In genomic region chr14:69519253-69519661, GRCh38 we compare ENCODE assay signal across 21 cellular contexts. TPM values are rescaled to one million over a fixed set of nuclear protein-coding genes. Genes with fewer than 3 reads are reported as not detected.
A peak's percentile ranks its signal among the peaks of the same experiment; 100 is the strongest.
DNase-seq lines count a peak whose midpoint lies in the region; ATAC-seq, FAIRE-seq and TF ChIP-seq lines count a peak whose summit lies in the region.
"Had no signal": no experiment of that assay in that cellular context is flagged by ENCODE, and none has a peak within 500 bp of the region (broad histone marks: within the 10 kb centered on the region; RNA-seq: fewer than 3 reads in every experiment).

No MANE protein-coding gene starts in this region.

- H4K8ac ChIP-seq in H1 (ENCODE audit: extremely low read depth, insufficient read depth, low read length): no peak overlapping the region

- H4K5ac ChIP-seq in H1 (ENCODE audit: insufficient read length, low read depth, low read length): no peak overlapping the region

- H3K56ac ChIP-seq in H1 (replicated peaks; ENCODE audit: insufficient read length, low read depth, low read length): no peak overlapping the region

- H2BK5ac ChIP-seq in H1 (ENCODE audit: low read depth, low read length): no peak overlapping the region

- no peak overlapping the region for H3K4me3 ChIP-seq in AG09309 (ENCODE audit: control insufficient read depth, low read depth, low read length)
- no peak overlapping the region for H3K4me3 ChIP-seq in H1 (ENCODE audit: extremely low read depth in 1 of 4, insufficient read depth in 2 of 4, low read depth in 3 of 4, low read length in 4 of 4)
- no peak overlapping the region for H3K4me3 ChIP-seq in lung
- no peak overlapping the region for H3K4me3 ChIP-seq in pancreas
- H3K4me3 ChIP-seq: right lobe of liver, upper lobe of left lung had no signal

- no peak overlapping the region for H3K27ac ChIP-seq in H1 (ENCODE audit: low read depth, low read length)
- no peak overlapping the region for H3K27ac ChIP-seq in lung (ENCODE audit: low read depth in 1 of 2, low read length in 1 of 2)
- no peak overlapping the region for H3K27ac ChIP-seq in pancreas
- H3K27ac ChIP-seq: right lobe of liver, upper lobe of left lung had no signal

- no peaks in the 10 kb centered on the region for H3K79me2 ChIP-seq in H1 (ENCODE audit: control insufficient read depth in 1 of 2, insufficient read depth in 2 of 2, low read length in 2 of 2)

- H3K23me2 ChIP-seq in H1 (ENCODE audit: low read depth, low read length): no peaks in the 10 kb centered on the region

- no peak overlapping the region for H2AK5ac ChIP-seq in H1 (ENCODE audit: low read depth, low read length)

- H4K20me1 ChIP-seq in H1 (replicated peaks in 1 of 2; ENCODE audit: control insufficient read depth in 1 of 2, insufficient read depth in 2 of 2, low read length in 2 of 2): no peaks in the 10 kb centered on the region

- H2BK12ac ChIP-seq in H1 (ENCODE audit: low read depth, low read length): no peak overlapping the region

- no peaks in the 10 kb centered on the region for H3K79me1 ChIP-seq in H1 (ENCODE audit: low read depth, low read length)

- peaks cover 0 to 7% (median 3%) of the 10 kb centered on the region in 4 experiments; a peak in 4 of 7 replicates for H3K4me1 ChIP-seq in H1 (replicated peaks in 1 of 4; ENCODE audit: control insufficient read depth in 3 of 4, insufficient read depth in 4 of 4, low read length in 3 of 4)
- H3K4me1 ChIP-seq in lung (ENCODE audit: control insufficient read depth in 2 of 2, insufficient read depth in 2 of 2, low read length in 2 of 2): peaks cover 0 to 1% of the 10 kb centered on the region in 2 donors
- no peaks in the 10 kb centered on the region for H3K4me1 ChIP-seq in pancreas
- H3K4me1 ChIP-seq: right lobe of liver had no signal

- H2BK15ac ChIP-seq in H1 (ENCODE audit: low read length): no peak overlapping the region

- H3K4me2 ChIP-seq in H1 (ENCODE audit: insufficient read depth in 1 of 2, low read depth in 2 of 2, low read length in 2 of 2): no peak overlapping the region

- H2BK120ac ChIP-seq in H1 (replicated peaks; ENCODE audit: low read depth, low read length): no peak overlapping the region

- H4K91ac ChIP-seq in H1 (replicated peaks; ENCODE audit: insufficient read length, low read length): no peak overlapping the region

- peaks cover 12% of the 10 kb centered on the region; the same call in 1 of the 2 replicates for H3K4me1 Mint-ChIP-seq in HFFc6 (ENCODE audit: low read depth)
- H3K4me1 Mint-ChIP-seq in activated naive CD8-positive, alpha-beta T cell treated with anti-CD3 and anti-CD28 coated beads for 36 hours: no peaks in the 10 kb centered on the region
- H3K4me1 Mint-ChIP-seq: T-cell had no signal

- no peaks in the 10 kb centered on the region; a peak in 1 of 7 replicates for H3K27me3 ChIP-seq in H1 (replicated peaks in 1 of 4; ENCODE audit: control insufficient read depth in 3 of 4, extremely low read depth in 1 of 4, insufficient read depth in 3 of 4, low read length in 3 of 4)
- no peaks in the 10 kb centered on the region for H3K27me3 ChIP-seq in lung (ENCODE audit: control insufficient read depth, insufficient read depth)
- no peaks in the 10 kb centered on the region for H3K27me3 ChIP-seq in pancreas
- H3K27me3 ChIP-seq: right lobe of liver, upper lobe of left lung had no signal

- H3K9me3 ChIP-seq in H1 (ENCODE audit: insufficient read depth in 2 of 2, low read depth in 1 of 2, low read length in 1 of 2) (no peaks in the 10 kb centered on the region), lung (ENCODE audit: control insufficient read depth in 2 of 2, insufficient read depth in 1 of 2, low read length in 1 of 2) (peaks cover 0 to 2% of the 10 kb centered on the region in 2 donors), pancreas (no peaks in the 10 kb centered on the region)
- H3K9me3 ChIP-seq: right lobe of liver, upper lobe of left lung had no signal

- H3K9me3 Mint-ChIP-seq in HFFc6: peaks cover 4% of the 10 kb centered on the region
- H3K9me3 Mint-ChIP-seq in activated naive CD8-positive, alpha-beta T cell treated with anti-CD3 and anti-CD28 coated beads for 36 hours: peaks cover 3% of the 10 kb centered on the region
- H3K9me3 Mint-ChIP-seq: CD4-positive, alpha-beta T cell had no signal

- peak; percentile 29 for DNase-seq in AG09309 (ENCODE audit: low read depth)
- peak; percentile 41 for DNase-seq in HFFc6
- DNase-seq in H1 (ENCODE audit: low read depth in 1 of 2, low spot score in 2 of 2): no peak
- no peak for DNase-seq in lung (ENCODE audit: low spot score)
- no peak for DNase-seq in pancreas
- no peak for DNase-seq in GM10266 (ENCODE audit: extremely low spot score)
- DNase-seq in activated naive CD8-positive, alpha-beta T cell treated with anti-CD3 and anti-CD28 coated beads for 36 hours: no peak
- DNase-seq in OCI-M1 (lab: John Stamatoyannopoulos, UW): no peak
- DNase-seq: activated naive CD4-positive, alpha-beta T cell treated with anti-CD3 and anti-CD28 coated beads, Interleukin-2, amount 50 U/mL, for 16 hours; CD4-positive, alpha-beta T cell; HCEC 1CT; kidney; NK-92 treated with Interleukin-12 subunit alpha and Interleukin-12 subunit beta, amount 100 ng/mL, for 24 hours; occipital lobe; T-cell had no signal

- H3K4ac ChIP-seq in H1 (replicated peaks; ENCODE audit: insufficient read length, low read depth, low read length): no peak overlapping the region

- peaks cover 4% of the 10 kb centered on the region; the same call in 1 of the 2 replicates for H3K36me3 Mint-ChIP-seq in HFFc6 (ENCODE audit: low read depth)
- H3K36me3 Mint-ChIP-seq in activated naive CD8-positive, alpha-beta T cell treated with anti-CD3 and anti-CD28 coated beads for 36 hours: peaks cover 2% of the 10 kb centered on the region
- H3K36me3 Mint-ChIP-seq: T-cell had no signal

- POLR2A ChIA-PET in H1 (lab: Charles Lee; ENCODE audit: partially characterized antibody): interaction anchor here (1.3 kb wide), 2 partner anchors 9 to 10 kb away, joined by 3 read pairs; no protein-coding TSS in a partner anchor

- H2BK20ac ChIP-seq in H1 (ENCODE audit: low read length): no peak overlapping the region

- FAIRE-seq in H1 (lab: Jason Lieb, UNC) (no peak), pancreas (lab: Jason Lieb, UNC) (no peak)
- FAIRE-seq: astrocyte, GM19239, kidney had no signal

- no peak for TF ChIP-seq RAD21 in H1 (IDR thresholded peaks at IDR 0.05 in 1 of 2, conservative IDR thresholded peaks at IDR 0.05 in 1 of 2; ENCODE audit: low read depth in 2 of 2, low read length in 2 of 2)

- no peak for TF ChIP-seq POLR2A in H1 (IDR thresholded peaks at IDR 0.05; ENCODE audit: control extremely low read depth in 1 of 2, low read depth in 2 of 2, low read length in 2 of 2)

- CTCF ChIA-PET in H1 (lab: Charles Lee; ENCODE audit: partially characterized antibody): interaction anchor here (1.0 to 6.5 kb wide), 9 partner anchors 10 to 55 kb away, joined by 4 to 33 read pairs (median 8); no protein-coding TSS in a partner anchor

- ATAC-seq in lung (ENCODE audit: insufficient read depth, low FRiP score) (peak; percentile 51), pancreas (no peak)
- ATAC-seq: right lobe of liver, T-cell had no signal

- H3K14ac ChIP-seq in H1 (ENCODE audit: insufficient read length): no peak overlapping the region

- no peak overlapping the region for H3K4me3 Mint-ChIP-seq in HFFc6
- H3K4me3 Mint-ChIP-seq in activated naive CD8-positive, alpha-beta T cell treated with anti-CD3 and anti-CD28 coated beads for 36 hours: no peak overlapping the region
- H3K4me3 Mint-ChIP-seq: CD4-positive, alpha-beta T cell; stimulated activated naive CD8-positive, alpha-beta T cell treated with anti-CD3 and anti-CD28 coated beads, Interleukin-15, Interleukin-2, amounts not matched to agents 100 ng/mL and 50 ng/mL, for 24 hours; T-cell had no signal

- H3K27me3 Mint-ChIP-seq in HFFc6 (ENCODE audit: insufficient read depth): peaks cover 28% of the 10 kb centered on the region
- H3K27me3 Mint-ChIP-seq in activated naive CD8-positive, alpha-beta T cell treated with anti-CD3 and anti-CD28 coated beads for 36 hours: peaks cover 15% of the 10 kb centered on the region

- intact Hi-C loops in pancreas (cut with DNase I): no loop called here

- 83% methylated on average over 5 of the region's 5 CpGs; no CpG with 5 or more reads in 1 of the 2 experiments for WGBS in H1 (ENCODE audit: extremely low coverage in 1 of 2, insufficient coverage in 1 of 2, insufficient read length in 1 of 2, insufficient replicate concordance in 2 of 2, low coverage in 1 of 2, low lambda C conversion rate in 2 of 2, missing lambda C conversion rate in 1 of 2), 2 experiments
- 63 to 76% methylated on average over 5 of the region's 5 CpGs for WGBS in lung, 2 donors
- 75 to 76% methylated on average over 5 of the region's 5 CpGs for WGBS in pancreas, 2 donors

- TF ChIP-seq CTCF in AG09309 (IDR thresholded peaks at IDR 0.05; ENCODE audit: control insufficient read depth, insufficient read depth, low read depth, low read length, missing control alignments) (no peak), HFFc6 (IDR thresholded peaks at IDR 0.05) (no peak), H1 (IDR thresholded peaks at IDR 0.05; ENCODE audit: control extremely low read depth in 1 of 3, insufficient read depth in 1 of 3, low read depth in 1 of 3, low read length in 3 of 3) (no peak), lung (IDR thresholded peaks at IDR 0.05; ENCODE audit: control extremely low read depth, extremely low read depth) (no peak), pancreas (IDR thresholded peaks at IDR 0.05) (no peak), GM10266 (IDR thresholded peaks at IDR 0.05; ENCODE audit: control insufficient read depth, insufficient read depth, low read depth, missing control alignments) (no peak)

- no peak for TF ChIP-seq EP300 in H1 (IDR thresholded peaks at IDR 0.05; ENCODE audit: borderline replicate concordance in 1 of 2, low read depth in 2 of 2, low read length in 2 of 2)

- H3K18ac ChIP-seq in H1 (ENCODE audit: extremely low read depth, low read length): no peak overlapping the region

- H3K23ac ChIP-seq in H1 (ENCODE audit: insufficient read length): no peak overlapping the region

- H3K9ac ChIP-seq in H1 (replicated peaks in 1 of 4; ENCODE audit: extremely low read depth in 1 of 4, low read depth in 3 of 4, low read length in 3 of 4): no peak overlapping the region

- no peaks in the 10 kb centered on the region for H3K36me3 ChIP-seq in H1 (ENCODE audit: control insufficient read depth in 2 of 4, insufficient read depth in 4 of 4, low read length in 3 of 4)
- no peaks in the 10 kb centered on the region for H3K36me3 ChIP-seq in lung (ENCODE audit: control insufficient read depth in 2 of 2, insufficient read depth in 2 of 2, low read length in 2 of 2)
- H3K36me3 ChIP-seq in pancreas: no peaks in the 10 kb centered on the region
- H3K36me3 ChIP-seq: right lobe of liver, upper lobe of left lung had no signal

- 0 out of 2 replicates have a peak overlapping the region, but pooled peaks have one; percentile 43 for H2AFZ ChIP-seq in H1 (ENCODE audit: low read length)

- H3K27ac Mint-ChIP-seq in HFFc6: no peak overlapping the region; the same call in 1 of the 2 replicates
- no peak overlapping the region for H3K27ac Mint-ChIP-seq in activated naive CD8-positive, alpha-beta T cell treated with anti-CD3 and anti-CD28 coated beads for 36 hours
- H3K27ac Mint-ChIP-seq: CD4-positive, alpha-beta T cell; stimulated activated naive CD8-positive, alpha-beta T cell treated with anti-CD3 and anti-CD28 coated beads, Interleukin-15, Interleukin-2, amounts not matched to agents 100 ng/mL and 50 ng/mL, for 24 hours; T-cell had no signal

RNA-seq across cellular contexts. Expression of gene PLEKHD1, which starts 34.7 kb away (rescaled TPM):
- under 1 TPM in 1 of 6 experiments, not detected in 5; 0.06 TPM for total RNA-seq in HFFc6 (2021; fragmentation: NEBNext Ultra II Directional; extraction: Animal tissue kit (Norgen Biotek cat#: 25700))
- total RNA-seq in H1 (2021; fragmentation: NEBNext Ultra II Directional; extraction: Animal tissue kit (Norgen Biotek cat#: 25700)): 0.48 and 0.67 TPM in 2 replicates
- polyA plus RNA-seq in H1 (2011; rRNA removed) (0.24 and 0.42 TPM in 2 replicates), lung (under 1 TPM; 0.11 to 0.33 TPM), pancreas (under 1 TPM; 0.07 to 0.19 TPM)
- polyA plus RNA-seq in H1 (2011; cell fraction: cytosol; rRNA removed): 0.54 TPM
- polyA plus RNA-seq in H1 (2011; cell fraction: nucleus; rRNA removed): 0.97 TPM
- polyA plus RNA-seq in H1 (2012, experiment 1 of 2): 0.60 to 0.72 TPM (median 0.70 TPM) in 4 replicates
- polyA plus RNA-seq in H1 (2012, experiment 2 of 2): 0.30 TPM
- 0.41 TPM for polyA plus RNA-seq in H1 (2013, experiment 1 of 2)
- 0.42 TPM for polyA plus RNA-seq in H1 (2013, experiment 2 of 2)
- 0.29 and 0.54 TPM in 2 replicates for polyA minus RNA-seq in H1 (2011; rRNA and poly(A)+ RNA removed)
- not detected for polyA minus RNA-seq in H1 (2011; cell fraction: cytosol; rRNA and poly(A)+ RNA removed)
- polyA minus RNA-seq in H1 (2011; cell fraction: nucleus; rRNA and poly(A)+ RNA removed): 1.00 TPM
- total RNA-seq in lung (under 1 TPM in 1 of 2 donors, not detected in 1; 0.83 TPM), pancreas (under 1 TPM in 4 of 6 donors, not detected in 2; 0.03 to 0.12 (median 0.06) TPM)
- under 1 TPM in 1 of 2 experiments, not detected in 1; 0.04 TPM for total RNA-seq in activated naive CD8-positive, alpha-beta T cell treated with anti-CD3 and anti-CD28 coated beads for 36 hours

RNA-seq across cellular contexts. Expression of gene CCDC177, which starts 55.4 kb away (rescaled TPM):
- not detected for total RNA-seq in HFFc6 (2021; fragmentation: NEBNext Ultra II Directional; extraction: Animal tissue kit (Norgen Biotek cat#: 25700))
- total RNA-seq in H1 (2021; fragmentation: NEBNext Ultra II Directional; extraction: Animal tissue kit (Norgen Biotek cat#: 25700)): 2.8 and 2.9 TPM in 2 replicates
- 0.62 and 1.4 TPM in 2 replicates for polyA plus RNA-seq in H1 (2011; rRNA removed)
- polyA plus RNA-seq in H1 (2011; cell fraction: cytosol; rRNA removed): 0.93 TPM
- 2.1 TPM for polyA plus RNA-seq in H1 (2011; cell fraction: nucleus; rRNA removed)
- 2.0 to 2.3 TPM (median 2.1 TPM) in 4 replicates for polyA plus RNA-seq in H1 (2012, experiment 1 of 2)
- polyA plus RNA-seq in H1 (2012, experiment 2 of 2): 1.7 TPM
- 1.4 TPM for polyA plus RNA-seq in H1 (2013, experiment 1 of 2)
- polyA plus RNA-seq in H1 (2013, experiment 2 of 2): 1.2 TPM
- polyA minus RNA-seq in H1 (2011; rRNA and poly(A)+ RNA removed): 1.8 and 2.2 TPM in 2 replicates
- polyA minus RNA-seq in H1 (2011; cell fraction: cytosol; rRNA and poly(A)+ RNA removed): 1.9 TPM
- polyA minus RNA-seq in H1 (2011; cell fraction: nucleus; rRNA and poly(A)+ RNA removed): 6.2 TPM
- not detected for total RNA-seq in lung
- polyA plus RNA-seq in lung: under 1 TPM in 1 of 2 donors, not detected in 1; 0.01 TPM
- total RNA-seq in pancreas: not detected
- not detected for polyA plus RNA-seq in pancreas
- not detected for total RNA-seq in activated naive CD8-positive, alpha-beta T cell treated with anti-CD3 and anti-CD28 coated beads for 36 hours
- total RNA-seq: astrocyte; CD4-positive, alpha-beta T cell; kidney; LHCN-M2; T-cell; upper lobe of left lung had no signal

Comparison
In these comparisons a context has a peak if more than half of its experiments do, and no peak if none do; other contexts are left out.
1. DNase-seq: peak in AG09309 (single experiment) and HFFc6 (single experiment); none in H1 (0 of 2), lung (single experiment), pancreas (0 of 6), GM10266 (single experiment), activated naive CD8-positive, alpha-beta T cell treated with anti-CD3 and anti-CD28 coated beads for 36 hours (single experiment) and OCI-M1 (single experiment).